Comparison of ENCODE assay signal across 15 cellular contexts in genomic region chr12:95532851-95533250, GRCh38. TPM values are rescaled to one million over a fixed set of nuclear protein-coding genes. Genes with fewer than 3 reads are reported as not detected.
DNase-seq lines count a peak whose midpoint lies in the region; ATAC-seq and TF ChIP-seq lines count a peak whose summit lies in the region.
"Had no signal": no experiment of that assay in that cellular context is flagged by ENCODE, and none has a peak within 500 bp of the region (broad histone marks: within the 10 kb centered on the region; RNA-seq: fewer than 3 reads in every experiment).

No MANE protein-coding gene starts in this region.

- H3K36me3 ChIP-seq in tibial artery: no peaks in the 10 kb centered on the region

- DNase-seq in AG10803 (ENCODE audit: low read depth) (peak; percentile 58), H4 (ENCODE audit: low spot score) (peak; percentile 35), amniotic stem cell (lab: John Stamatoyannopoulos, UW) (peak; percentile 10), iris pigment epithelial cell (ENCODE audit: low read depth) (peak; percentile 67), caudate nucleus (lab: John Stamatoyannopoulos, UW) (no peak), tibial artery (no peak), GM10266 (ENCODE audit: extremely low spot score) (no peak)
- DNase-seq: activated CD8-positive, alpha-beta memory T cell treated with anti-CD3 and anti-CD28 coated beads, Interleukin-2, amount 50 U/mL, for 48 hours; aorta; CD8-positive, alpha-beta memory T cell; NCI-H1092 treated with DMSO at 0.1 percent for 48 hours; NCI-H446; T-helper 9 cell had no signal

- no peak for ATAC-seq in HG03175 (IDR thresholded peaks at IDR 0.05; ENCODE audit: unreplicated experiment)
- ATAC-seq: Panc1 had no signal

- H3K4me3 ChIP-seq in AG10803 (ENCODE audit: low read length) (no peak overlapping the region), tibial artery (no peak overlapping the region)

- TF ChIP-seq CTCF in AG10803 (conservative IDR thresholded peaks at IDR 0.05; ENCODE audit: low read length) (no peak), tibial artery (IDR thresholded peaks at IDR 0.05) (no peak), GM10266 (IDR thresholded peaks at IDR 0.05; ENCODE audit: control insufficient read depth, insufficient read depth, low read depth, missing control alignments) (no peak)

- no peaks in the 10 kb centered on the region for H3K9me3 ChIP-seq in tibial artery

- no peaks in the 10 kb centered on the region for H3K4me1 ChIP-seq in tibial artery

- H3K27ac ChIP-seq in caudate nucleus (ENCODE audit: low read depth, low read length) (no peak overlapping the region), tibial artery (no peak overlapping the region)

- no peaks in the 10 kb centered on the region for H3K27me3 ChIP-seq in tibial artery

- intact Hi-C loops in tibial artery (cut with DNase I; ENCODE audit: low total_unique reads): loop anchor here (10.0 kb wide), 2 partner anchors 198 to 418 kb away; no protein-coding TSS in a partner anchor

RNA-seq across cellular contexts. Expression of gene USP44, which starts 18.4 kb away (rescaled TPM):
- total RNA-seq in H4 (2014; rRNA removed; shearing (Covaris generic)): 0.06 TPM in 1 of 2 replicates, not detected in the other

RNA-seq across cellular contexts. Expression of gene METAP2, which starts 58.9 kb away (rescaled TPM):
- 99.1 and 118 TPM in 2 replicates for total RNA-seq in H4 (2014; rRNA removed; shearing (Covaris generic))

Comparison
In these comparisons a context has a peak if more than half of its experiments do, and no peak if none do; other contexts are left out.
1. DNase-seq: peak in AG10803 (single experiment), H4 (single experiment), amniotic stem cell (single experiment) and iris pigment epithelial cell (single experiment); none in caudate nucleus (0 of 61), tibial artery (0 of 2) and GM10266 (single experiment).